7 cellular contexts compared by ENCODE assay signal in genomic region chr6:159107451-159108260, GRCh38.
DNase-seq lines count a peak whose midpoint lies in the region; ATAC-seq and TF ChIP-seq lines count a peak whose summit lies in the region.

No MANE protein-coding gene starts in this region.

- peak overlapping the region; percentile 98 for H3K27ac Mint-ChIP-seq in activated B cell treated with CpG ODN at 0.5 μM for 24 hours
- peak overlapping the region; percentile 92 for H3K27ac Mint-ChIP-seq in stimulated activated naive CD8-positive, alpha-beta T cell treated with anti-CD3 and anti-CD28 coated beads, Interleukin-15, Interleukin-2, amounts not matched to agents 100 ng/mL and 50 ng/mL, for 24 hours

- peak overlapping the region; percentile 69 for H3K27ac ChIP-seq in HL-60 (replicated peaks)

- no peaks in the 10 kb centered on the region for H3K9me3 Mint-ChIP-seq in activated B cell treated with CpG ODN at 0.5 μM for 24 hours
- H3K9me3 Mint-ChIP-seq in stimulated activated naive CD8-positive, alpha-beta T cell treated with anti-CD3 and anti-CD28 coated beads, Interleukin-15, Interleukin-2, amounts not matched to agents 100 ng/mL and 50 ng/mL, for 24 hours = no peaks in the 10 kb centered on the region

- TF ChIP-seq CTCF in HL-60 (IDR thresholded peaks at IDR 0.05; ENCODE audit: insufficient read depth, low read length) (no peak), activated B cell treated with CpG ODN at 0.5 μM for 24 hours (IDR thresholded peaks at IDR 0.05) (no peak)

- intact Hi-C loops in activated B cell treated with CpG ODN at 0.5 μM for 24 hours (cut with micrococcal nuclease) = loop anchor here (1.0 to 5.0 kb wide), 5 partner anchors 9 to 460 kb away; partner anchors contain the start of gene EZR

- POLR2A ChIA-PET in activated B cell treated with CpG ODN at 0.5 μM for 24 hours (lab: Charles Lee) = interaction anchor here (0.5 to 20.1 kb wide), 23 partner anchors 9 to 585 kb away, joined by 3 to 1007 read pairs (median 7); partner anchors contain the start of genes DYNLT1, RSPH3, SOD2 and TAGAP

- ATAC-seq in activated B cell treated with CpG ODN at 0.5 μM for 24 hours (ENCODE audit: low read depth) (peak; percentile 51), GM19328 (IDR thresholded peaks at IDR 0.05; ENCODE audit: unreplicated experiment) (no peak), GM21529 (IDR thresholded peaks at IDR 0.05; ENCODE audit: unreplicated experiment) (no peak)

- no peak overlapping the region for H3K4me3 ChIP-seq in HL-60 (replicated peaks; ENCODE audit: insufficient read depth, low read length)

- no peaks in the 10 kb centered on the region for H3K27me3 Mint-ChIP-seq in activated B cell treated with CpG ODN at 0.5 μM for 24 hours
- no peaks in the 10 kb centered on the region for H3K27me3 Mint-ChIP-seq in stimulated activated naive CD8-positive, alpha-beta T cell treated with anti-CD3 and anti-CD28 coated beads, Interleukin-15, Interleukin-2, amounts not matched to agents 100 ng/mL and 50 ng/mL, for 24 hours

- H3K4me3 Mint-ChIP-seq in activated B cell treated with CpG ODN at 0.5 μM for 24 hours = peak overlapping the region; percentile 65
- peak overlapping the region; percentile 81 for H3K4me3 Mint-ChIP-seq in stimulated activated naive CD8-positive, alpha-beta T cell treated with anti-CD3 and anti-CD28 coated beads, Interleukin-15, Interleukin-2, amounts not matched to agents 100 ng/mL and 50 ng/mL, for 24 hours

- DNase-seq in HL-60 (ENCODE audit: low read depth in 1 of 2, low spot score in 1 of 2) (no peak), activated B cell treated with CpG ODN at 0.5 μM for 24 hours (peak; percentile 50), pons (ENCODE audit: low spot score) (no peak)
- DNase-seq in effector CD8-positive, alpha-beta T cell (lab: John Stamatoyannopoulos, UW) = peak; percentile 62

- peaks cover 88% of the 10 kb centered on the region for H3K4me1 Mint-ChIP-seq in activated B cell treated with CpG ODN at 0.5 μM for 24 hours
- peaks cover 86% of the 10 kb centered on the region for H3K4me1 Mint-ChIP-seq in stimulated activated naive CD8-positive, alpha-beta T cell treated with anti-CD3 and anti-CD28 coated beads, Interleukin-15, Interleukin-2, amounts not matched to agents 100 ng/mL and 50 ng/mL, for 24 hours (ENCODE audit: low read depth)

- CTCF ChIA-PET in activated B cell treated with CpG ODN at 0.5 μM for 24 hours (lab: Charles Lee) = interaction anchor here (0.6 to 8.1 kb wide), 14 partner anchors 9 to 153 kb away, joined by 3 to 205 read pairs (median 4); partner anchors contain the start of gene TAGAP

- H3K36me3 Mint-ChIP-seq in activated B cell treated with CpG ODN at 0.5 μM for 24 hours (ENCODE audit: low read depth) = no peaks in the 10 kb centered on the region
- H3K36me3 Mint-ChIP-seq in stimulated activated naive CD8-positive, alpha-beta T cell treated with anti-CD3 and anti-CD28 coated beads, Interleukin-15, Interleukin-2, amounts not matched to agents 100 ng/mL and 50 ng/mL, for 24 hours (ENCODE audit: low read depth) = no peaks in the 10 kb centered on the region

- H3K27me3 ChIP-seq in HL-60 (ENCODE audit: insufficient read depth, poor library complexity, severe bottlenecking) = no peaks in the 10 kb centered on the region

Comparison
In these comparisons a context has a peak if more than half of its experiments do, and no peak if none do; other contexts are left out.
1. DNase-seq: peak in activated B cell treated with CpG ODN at 0.5 μM for 24 hours (single experiment) and effector CD8-positive, alpha-beta T cell (single experiment); none in HL-60 (0 of 2) and pons (single experiment).